In the genomic region with DNA sequence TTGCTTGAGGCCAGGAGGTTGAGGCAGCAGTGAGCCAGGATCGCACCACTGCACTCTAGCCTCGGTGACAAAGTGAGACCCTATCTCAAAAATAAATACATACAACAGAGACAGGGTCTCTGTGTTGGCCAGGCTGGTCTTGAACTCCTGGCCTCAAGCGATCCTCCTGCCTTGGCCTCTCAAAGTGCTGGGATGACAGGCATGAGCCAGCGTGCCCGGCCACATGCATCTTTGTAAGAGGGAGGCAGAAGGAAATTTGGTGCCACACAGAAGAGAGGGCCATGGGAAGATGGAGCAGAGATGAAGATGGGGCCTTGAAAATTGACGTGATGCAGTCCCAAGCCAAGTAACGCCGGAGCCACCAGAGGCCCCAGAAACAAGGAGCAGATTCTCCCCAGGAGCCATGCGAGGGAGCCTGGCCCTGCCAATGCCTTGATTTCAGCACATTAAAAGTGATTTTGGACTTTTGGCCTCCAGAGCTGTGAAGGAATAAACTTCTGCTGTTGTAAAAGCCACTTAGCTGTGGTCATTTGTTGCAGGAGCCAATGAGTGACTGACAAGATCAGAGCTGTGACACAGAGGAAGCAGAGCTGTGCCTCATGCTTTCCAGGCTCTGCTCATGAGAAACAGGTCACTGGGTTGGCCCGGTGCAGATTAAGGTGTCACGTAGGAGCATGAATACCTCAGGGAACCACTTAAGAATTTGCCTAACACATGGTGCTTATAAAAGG, we compare ENCODE assay signal across 15 cellular contexts. TPM values are rescaled to one million over a fixed set of nuclear protein-coding genes. Genes with fewer than 3 reads are reported as not detected.
DNase-seq lines count a peak whose midpoint lies in the region; TF ChIP-seq lines count a peak whose summit lies in the region.
"Had no signal": no experiment of that assay in that cellular context is flagged by ENCODE, and none has a peak within 500 bp of the region (broad histone marks: within the 10 kb centered on the region; RNA-seq: fewer than 3 reads in every experiment).

No MANE protein-coding gene starts in this region.

- TF ChIP-seq CTCF in breast epithelium (IDR thresholded peaks at IDR 0.05), result no peak
- no peak for TF ChIP-seq CTCF in mammary epithelial cell (conservative IDR thresholded peaks at IDR 0.05 in 1 of 2, IDR thresholded peaks at IDR 0.05 in 1 of 2; ENCODE audit: extremely low read depth in 1 of 2, insufficient read depth in 1 of 2, low read depth in 1 of 2, low read length in 2 of 2)
- TF ChIP-seq CTCF in BE2C (IDR thresholded peaks at IDR 0.05; ENCODE audit: low read depth, low read length), result no peak

- H3K36me3 ChIP-seq in breast epithelium (no peaks in the 10 kb centered on the region), mammary epithelial cell (ENCODE audit: insufficient read depth, low read length) (peaks cover under 1% of the 10 kb centered on the region), mesenchymal stem cell (ENCODE audit: control insufficient read depth in 1 of 2, insufficient read depth in 2 of 2, low read depth in 1 of 2, low read length in 2 of 2) (peaks cover 1 to 2% of the 10 kb centered on the region in 2 experiments), SJCRH30 (no peaks in the 10 kb centered on the region), BE2C (no peaks in the 10 kb centered on the region)

- H3K9me3 ChIP-seq in breast epithelium (no peaks in the 10 kb centered on the region), mammary epithelial cell (replicated peaks; ENCODE audit: insufficient read depth, low read length) (no peaks in the 10 kb centered on the region), mesenchymal stem cell (ENCODE audit: control insufficient read depth, low read length) (no peaks in the 10 kb centered on the region), SJCRH30 (replicated peaks) (no peaks in the 10 kb centered on the region), BE2C (no peaks in the 10 kb centered on the region)

- H3K4me1 Mint-ChIP-seq in activated naive CD8-positive, alpha-beta T cell treated with anti-CD3 and anti-CD28 coated beads for 36 hours, result peaks cover 11% of the 10 kb centered on the region

- in situ Hi-C loops in mammary epithelial cell (cut with MboI; ENCODE audit: low sequenced_read_pairs in 2 of 2), result no loop called here

- H3K4me2 ChIP-seq in mammary epithelial cell (ENCODE audit: insufficient read depth, low read depth, low read length) (no peak overlapping the region), mesenchymal stem cell (ENCODE audit: low read length, poor library complexity, severe bottlenecking) (no peak overlapping the region)

- no peak overlapping the region for H3K23ac ChIP-seq in mesenchymal stem cell (ENCODE audit: low read length in 2 of 2)

- DNase-seq in breast epithelium (ENCODE audit: low spot score in 2 of 2) (peak; percentile 29 to 44), mammary epithelial cell (no peak), mesenchymal stem cell (peak; percentile 24), ureter (ENCODE audit: low spot score) (peak; percentile 39), SJCRH30 (no peak), D341Med (ENCODE audit: low spot score) (no peak), BE2C (no peak)
- no peak for DNase-seq in activated naive CD8-positive, alpha-beta T cell treated with anti-CD3 and anti-CD28 coated beads for 36 hours
- DNase-seq: GF-D8; natural killer cell; NCI-H524; stimulated activated CD4-positive, alpha-beta T cell treated with anti-CD3 and anti-CD28 coated beads, Interleukin-15, amount 100 ng/mL, for 24 hours; stimulated activated naive CD4-positive, alpha-beta T cell treated with Interleukin-2 at 50 U/mL for 16 hours had no signal

- H3K27ac ChIP-seq in breast epithelium (peak overlapping the region in 1 of 2 donors; percentile 40), mammary epithelial cell (ENCODE audit: insufficient read depth, low read depth, low read length) (no peak overlapping the region), mesenchymal stem cell (ENCODE audit: low read length, poor library complexity, severe bottlenecking) (no peak overlapping the region), SJCRH30 (no peak overlapping the region)
- H3K27ac ChIP-seq: SK-N-MC had no signal

- H3K79me2 ChIP-seq in mammary epithelial cell (ENCODE audit: insufficient read depth, low read length), result peaks cover 23% of the 10 kb centered on the region

- no peak overlapping the region for H3K4me3 ChIP-seq in breast epithelium
- no peak overlapping the region for H3K4me3 ChIP-seq in mammary epithelial cell (replicated peaks in 1 of 3; ENCODE audit: insufficient read depth in 1 of 3, low read depth in 2 of 3, low read length in 3 of 3)
- no peak overlapping the region for H3K4me3 ChIP-seq in mesenchymal stem cell (ENCODE audit: insufficient read depth in 1 of 2, low read depth in 1 of 2, low read length in 2 of 2)
- H3K4me3 ChIP-seq in SJCRH30, result no peak overlapping the region
- H3K4me3 ChIP-seq in BE2C (ENCODE audit: low read depth, low read length), result no peak overlapping the region
- H3K4me3 ChIP-seq: SK-N-MC had no signal

- peaks cover 0 to 10% of the 10 kb centered on the region in 2 donors for H3K4me1 ChIP-seq in breast epithelium
- H3K4me1 ChIP-seq in mammary epithelial cell (ENCODE audit: insufficient read depth, low read length), result peaks cover 9% of the 10 kb centered on the region
- H3K4me1 ChIP-seq in mesenchymal stem cell (ENCODE audit: control insufficient read depth, insufficient read depth, low read depth, low read length), result peaks cover 25% of the 10 kb centered on the region
- peaks cover 7% of the 10 kb centered on the region; the same call in 1 of the 2 replicates for H3K4me1 ChIP-seq in SJCRH30
- H3K4me1 ChIP-seq in BE2C, result no peaks in the 10 kb centered on the region

- no peak overlapping the region for H2BK5ac ChIP-seq in mesenchymal stem cell (ENCODE audit: low read depth, low read length, poor library complexity, severe bottlenecking)

- WGBS in mammary epithelial cell (ENCODE audit: low coverage, missing lambda C conversion rate), result 84% methylated on average over 11 of the region's 11 CpGs
- 90% methylated on average over 10 of the region's 11 CpGs for WGBS in mesenchymal stem cell

- H2BK15ac ChIP-seq in mesenchymal stem cell (ENCODE audit: low read depth, poor library complexity, severe bottlenecking), result no peak overlapping the region

- H3K9ac ChIP-seq in mammary epithelial cell (ENCODE audit: insufficient read depth, low read length) (no peak overlapping the region), mesenchymal stem cell (ENCODE audit: low read length) (no peak overlapping the region)

- no peak overlapping the region for H3K4me3 Mint-ChIP-seq in activated naive CD8-positive, alpha-beta T cell treated with anti-CD3 and anti-CD28 coated beads for 36 hours

- no peak overlapping the region for H4K91ac ChIP-seq in mesenchymal stem cell (ENCODE audit: low read length)

- CTCF ChIA-PET in mammary epithelial cell (lab: Charles Lee; ENCODE audit: low non-redundant PET), result no interaction called here

- H3K79me1 ChIP-seq in mesenchymal stem cell (replicated peaks; ENCODE audit: low read length, poor library complexity, severe bottlenecking), result peaks cover 9% of the 10 kb centered on the region

- H4K20me1 ChIP-seq in mammary epithelial cell (ENCODE audit: insufficient read depth, low read length), result no peaks in the 10 kb centered on the region

- H2AK5ac ChIP-seq in mesenchymal stem cell (ENCODE audit: low read length, severe bottlenecking), result no peak overlapping the region

- dilution Hi-C loops in mammary epithelial cell (cut with HindIII; ENCODE audit: low sequenced_read_pairs), result no loop called here

- intact Hi-C loops in breast epithelium (cut with DNase I; ENCODE audit: low total_unique reads), result no loop called here
- intact Hi-C loops in mammary epithelial cell (cut with micrococcal nuclease), result no loop called here

- no peaks in the 10 kb centered on the region for H3K9me3 Mint-ChIP-seq in activated naive CD8-positive, alpha-beta T cell treated with anti-CD3 and anti-CD28 coated beads for 36 hours
- H3K9me3 Mint-ChIP-seq: natural killer cell had no signal

- no peak overlapping the region for H2AFZ ChIP-seq in mammary epithelial cell (ENCODE audit: low read depth, low read length)
- no peak overlapping the region for H2AFZ ChIP-seq in mesenchymal stem cell (ENCODE audit: low read depth, low read length)

- peaks cover 5% of the 10 kb centered on the region for H3K36me3 Mint-ChIP-seq in activated naive CD8-positive, alpha-beta T cell treated with anti-CD3 and anti-CD28 coated beads for 36 hours
- H3K36me3 Mint-ChIP-seq: natural killer cell had no signal

- BruUV-seq in mammary epithelial cell (replicated peaks; lab: Mats Ljungman, UMichigan), result no TSS peak

- H3K27ac Mint-ChIP-seq in activated naive CD8-positive, alpha-beta T cell treated with anti-CD3 and anti-CD28 coated beads for 36 hours, result peak overlapping the region; percentile 28
- H3K27ac Mint-ChIP-seq: natural killer cell had no signal

- TF ChIP-seq POLR2A in breast epithelium (IDR thresholded peaks at IDR 0.05), result no peak

- no peak overlapping the region for H4K8ac ChIP-seq in mesenchymal stem cell (ENCODE audit: low read length)

- H3K14ac ChIP-seq in mesenchymal stem cell (ENCODE audit: low read length in 2 of 2), result no peak overlapping the region

- H3K4ac ChIP-seq in mesenchymal stem cell (ENCODE audit: low read depth in 1 of 2, low read length in 2 of 2), result no peak overlapping the region

- H2BK12ac ChIP-seq in mesenchymal stem cell (ENCODE audit: low read length in 2 of 2), result no peak overlapping the region

- no peaks in the 10 kb centered on the region for H3K27me3 ChIP-seq in breast epithelium
- no peaks in the 10 kb centered on the region for H3K27me3 ChIP-seq in mammary epithelial cell (ENCODE audit: insufficient read depth, low read length)
- no peaks in the 10 kb centered on the region for H3K27me3 ChIP-seq in mesenchymal stem cell (ENCODE audit: control insufficient read depth in 1 of 2, insufficient read depth in 1 of 2, low read length in 2 of 2)
- H3K27me3 ChIP-seq in SJCRH30, result no peaks in the 10 kb centered on the region
- H3K27me3 ChIP-seq in BE2C, result no peaks in the 10 kb centered on the region

- no peak overlapping the region for H3K18ac ChIP-seq in mesenchymal stem cell (ENCODE audit: low read depth in 1 of 2, low read length in 2 of 2)

- H3K27me3 Mint-ChIP-seq in activated naive CD8-positive, alpha-beta T cell treated with anti-CD3 and anti-CD28 coated beads for 36 hours, result no peaks in the 10 kb centered on the region

- H2BK120ac ChIP-seq in mesenchymal stem cell (ENCODE audit: low read depth, low read length), result no peak overlapping the region

RNA-seq across cellular contexts. Expression of gene SLC66A2, which starts 2.6 kb away (rescaled TPM):
- 100 to 1,000 TPM in 1 of 3 donors, 10 to 100 TPM in 2; 45.2 to 141 (median 65.9) TPM for total RNA-seq in breast epithelium
- total RNA-seq in mammary epithelial cell, result 10 to 100 TPM; 40.0 to 42.7 TPM
- polyA plus RNA-seq in mammary epithelial cell, result 28.8 TPM
- 40.9 TPM for polyA minus RNA-seq in mammary epithelial cell
- total RNA-seq in activated naive CD8-positive, alpha-beta T cell treated with anti-CD3 and anti-CD28 coated beads for 36 hours, result 10 to 100 TPM; 30.0 to 30.2 TPM
- 16.2 TPM for polyA plus RNA-seq in mesenchymal stem cell (2013, experiment 1 of 2)
- 16.1 TPM for polyA plus RNA-seq in mesenchymal stem cell (2013, experiment 2 of 2)
- total RNA-seq in ureter, result 37.4 TPM
- 14.2 and 16.3 TPM in 2 replicates for total RNA-seq in SJCRH30 (2014; rRNA removed; shearing (Covaris generic))
- polyA plus RNA-seq in BE2C (2012; ENCODE audit: insufficient read depth, insufficient read length, low read depth), result 17.6 TPM

RNA-seq across cellular contexts. Expression of gene HSBP1L1, which starts 10.4 kb away (rescaled TPM):
- total RNA-seq in breast epithelium, result 10 to 100 TPM; 24.6 to 42.1 (median 38.3) TPM
- total RNA-seq in mammary epithelial cell, result 10 to 100 TPM; 14.2 to 33.8 TPM
- 21.0 TPM for polyA plus RNA-seq in mammary epithelial cell
- 22.9 TPM for polyA minus RNA-seq in mammary epithelial cell
- total RNA-seq in activated naive CD8-positive, alpha-beta T cell treated with anti-CD3 and anti-CD28 coated beads for 36 hours, result 10 to 100 TPM; 11.2 to 14.5 TPM
- 34.5 TPM for polyA plus RNA-seq in mesenchymal stem cell (2013, experiment 1 of 2)
- polyA plus RNA-seq in mesenchymal stem cell (2013, experiment 2 of 2), result 31.5 TPM
- 29.5 TPM for total RNA-seq in ureter
- total RNA-seq in SJCRH30 (2014; rRNA removed; shearing (Covaris generic)), result not detected in 2 replicates
- polyA plus RNA-seq in BE2C (2012; ENCODE audit: insufficient read depth, insufficient read length, low read depth), result 12.1 TPM
- total RNA-seq: LHCN-M2 had no signal

RNA-seq across cellular contexts. Expression of gene TXNL4A, which starts 34.3 kb away (rescaled TPM):
- total RNA-seq in breast epithelium, result 10 to 100 TPM; 21.4 to 39.2 (median 23.9) TPM
- 100 to 1,000 TPM in 1 of 2 donors, 10 to 100 TPM in 1; 32.8 to 100 TPM for total RNA-seq in mammary epithelial cell
- 102 TPM for polyA plus RNA-seq in mammary epithelial cell
- polyA minus RNA-seq in mammary epithelial cell, result 27.5 TPM
- total RNA-seq in activated naive CD8-positive, alpha-beta T cell treated with anti-CD3 and anti-CD28 coated beads for 36 hours, result 100 to 1,000 TPM; 230 to 241 TPM
- 117 TPM for polyA plus RNA-seq in mesenchymal stem cell (2013, experiment 1 of 2)
- polyA plus RNA-seq in mesenchymal stem cell (2013, experiment 2 of 2), result 121 TPM
- 82.1 TPM for total RNA-seq in ureter
- total RNA-seq in SJCRH30 (2014; rRNA removed; shearing (Covaris generic)), result 59.4 and 60.7 TPM in 2 replicates
- 177 TPM for polyA plus RNA-seq in BE2C (2012; ENCODE audit: insufficient read depth, insufficient read length, low read depth)

Comparison
In these comparisons a context has a peak if more than half of its experiments do, and no peak if none do; other contexts are left out.
1. DNase-seq: peak in breast epithelium (2 of 2), mesenchymal stem cell (single experiment) and ureter (single experiment); none in mammary epithelial cell (single experiment), activated naive CD8-positive, alpha-beta T cell treated with anti-CD3 and anti-CD28 coated beads for 36 hours (single experiment), SJCRH30 (0 of 2), D341Med (single experiment) and BE2C (single experiment).
2. RNA of gene HSBP1L1, which starts 10.4 kb away (total RNA-seq): 24.6 to 42.1 TPM in breast epithelium, 14.2 to 33.8 TPM in mammary epithelial cell, 29.5 TPM in ureter (single experiment) and 11.2 to 14.5 TPM in activated naive CD8-positive, alpha-beta T cell treated with anti-CD3 and anti-CD28 coated beads for 36 hours; not detected in SJCRH30; every median in the first group is over 10 times any median in the second.